Comparison of ENCODE assay signal across 20 cellular contexts in genomic region chr5:158943569-158943968, GRCh38.
DNase-seq lines count a peak whose midpoint lies in the region; ATAC-seq, FAIRE-seq and TF ChIP-seq lines count a peak whose summit lies in the region.
"Had no signal": no experiment of that assay in that cellular context is flagged by ENCODE, and none has a peak within 500 bp of the region (broad histone marks: within the 10 kb centered on the region; RNA-seq: fewer than 3 reads in every experiment).

No MANE protein-coding gene starts in this region.

- POLR2A ChIA-PET in A549 (lab: Yijun Ruan, JAX) (no interaction called here), activated B cell treated with CpG ODN at 0.5 μM for 24 hours (lab: Charles Lee) (interaction anchor here (0.5 to 1.7 kb wide), 3 partner anchors 10 to 158 kb away, joined by 3 to 4 read pairs (median 4); no protein-coding TSS in a partner anchor)

- FAIRE-seq in A549 (lab: Jason Lieb, UNC) (no peak), GM19239 (lab: Jason Lieb, UNC) (peak; percentile 54)

- no peak for DNase-seq in A549 (ENCODE audit: low read depth in 1 of 2, low spot score in 1 of 2)
- no peak for DNase-seq in GM19239 (ENCODE audit: insufficient read length, low spot score)
- DNase-seq in activated B cell treated with CpG ODN at 0.5 μM for 24 hours = no peak
- DNase-seq in memory B cell (ENCODE audit: low spot score in 2 of 2) = no peak
- DNase-seq in H4 (ENCODE audit: low spot score) = no peak
- DNase-seq in ureter (ENCODE audit: low spot score) = no peak
- DNase-seq in nephron progenitor cell = no peak
- DNase-seq in NCI-H128 (lab: John Stamatoyannopoulos, UW; ENCODE audit: unreplicated experiment) = no peak
- DNase-seq: activated CD4-positive, alpha-beta T cell treated with anti-CD3 and anti-CD28 coated beads, Interleukin-2, amount 10 ng/mL, durations not matched to agents 7 days and 5 days; cortex of kidney; NCI-H1105 treated with DMSO at 0.1 percent for 48 hours; NCI-H2107; NCI-H524; OCI-M1; SHP77 treated with DMSO at 0.1 percent for 48 hours had no signal

- H3K9me3 Mint-ChIP-seq in activated B cell treated with CpG ODN at 0.5 μM for 24 hours (no peaks in the 10 kb centered on the region), memory B cell (no peaks in the 10 kb centered on the region), nephron progenitor cell (peaks cover 20% of the 10 kb centered on the region)
- H3K9me3 Mint-ChIP-seq: activated CD4-positive, alpha-beta T cell treated with anti-CD3 and anti-CD28 coated beads, Interleukin-2, amount 10 ng/mL, durations not matched to agents 7 days and 5 days had no signal

- no peak for TF ChIP-seq CTCF in A549 (IDR thresholded peaks at IDR 0.05)
- TF ChIP-seq CTCF in activated B cell treated with CpG ODN at 0.5 μM for 24 hours (IDR thresholded peaks at IDR 0.05) = no peak
- no peak for TF ChIP-seq CTCF in nephron progenitor cell (IDR thresholded peaks at IDR 0.05)

- TF ChIP-seq POLR2A in A549 (IDR thresholded peaks at IDR 0.05; ENCODE audit: low read length) = no peak

- intact Hi-C loops in activated B cell treated with CpG ODN at 0.5 μM for 24 hours (cut with micrococcal nuclease) = loop anchor here (2.0 kb wide), 1 partner anchor 15 kb away; no protein-coding TSS in a partner anchor

- H3K4me1 Mint-ChIP-seq in activated B cell treated with CpG ODN at 0.5 μM for 24 hours (peaks cover 92% of the 10 kb centered on the region), memory B cell (peaks cover 46% of the 10 kb centered on the region), nephron progenitor cell (peaks cover 29% of the 10 kb centered on the region)
- H3K4me1 Mint-ChIP-seq: activated CD4-positive, alpha-beta T cell treated with anti-CD3 and anti-CD28 coated beads, Interleukin-2, amount 10 ng/mL, durations not matched to agents 7 days and 5 days had no signal

- WGBS in A549 (ENCODE audit: missing lambda C conversion rate) = 54% methylated on average over 2 of the region's 2 CpGs

- TF ChIP-seq EP300 in A549 (IDR thresholded peaks at IDR 0.05) = no peak

- H3K36me3 Mint-ChIP-seq in activated B cell treated with CpG ODN at 0.5 μM for 24 hours (ENCODE audit: low read depth) (peaks cover 64% of the 10 kb centered on the region), memory B cell (peaks cover 31% of the 10 kb centered on the region), nephron progenitor cell (ENCODE audit: low read depth) (peaks cover 17% of the 10 kb centered on the region)
- H3K36me3 Mint-ChIP-seq: activated naive CD8-positive, alpha-beta T cell had no signal

- peak overlapping the region; percentile 78 to 86 for H3K27ac ChIP-seq in A549
- H3K27ac ChIP-seq: body of pancreas, foreskin keratinocyte, hepatocyte, neutrophil had no signal

- H3K4me3 ChIP-seq in A549 = peak overlapping the region; percentile 20; the same call in 1 of the 3 replicates
- H3K4me3 ChIP-seq: body of pancreas, hepatocyte had no signal

- ATAC-seq in A549 (peak; percentile 49 to 61), activated B cell treated with CpG ODN at 0.5 μM for 24 hours (ENCODE audit: low read depth) (no peak), memory B cell (ENCODE audit: low read depth) (no peak)
- ATAC-seq: body of pancreas had no signal

- H3K4me3 Mint-ChIP-seq in activated B cell treated with CpG ODN at 0.5 μM for 24 hours (no peak overlapping the region), memory B cell (no peak overlapping the region), nephron progenitor cell (no peak overlapping the region)
- H3K4me3 Mint-ChIP-seq: activated CD4-positive, alpha-beta T cell treated with anti-CD3 and anti-CD28 coated beads, Interleukin-2, amount 10 ng/mL, durations not matched to agents 7 days and 5 days; activated naive CD8-positive, alpha-beta T cell had no signal

- CTCF ChIA-PET in A549 (lab: Yijun Ruan, JAX) (interaction anchor here (2.3 kb wide), 1 partner anchor 248 kb away, joined by 7 read pairs; no protein-coding TSS in a partner anchor), activated B cell treated with CpG ODN at 0.5 μM for 24 hours (lab: Charles Lee) (no interaction called here)

- TF ChIP-seq RAD21 in A549 (conservative IDR thresholded peaks at IDR 0.05 in 1 of 2, IDR thresholded peaks at IDR 0.05 in 1 of 2) = no peak; a peak in 1 of 5 replicates

- H3K4me1 ChIP-seq in A549 = peaks cover 25% of the 10 kb centered on the region
- H3K4me1 ChIP-seq: body of pancreas had no signal

- H3K9me3 ChIP-seq in A549 = no peaks in the 10 kb centered on the region
- H3K9me3 ChIP-seq: body of pancreas, neutrophil had no signal

- peak overlapping the region; percentile 70 for H3K27ac Mint-ChIP-seq in activated B cell treated with CpG ODN at 0.5 μM for 24 hours
- peak overlapping the region; percentile 77 for H3K27ac Mint-ChIP-seq in memory B cell
- H3K27ac Mint-ChIP-seq in nephron progenitor cell = no peak overlapping the region
- H3K27ac Mint-ChIP-seq: activated CD4-positive, alpha-beta T cell treated with anti-CD3 and anti-CD28 coated beads, Interleukin-2, amount 10 ng/mL, durations not matched to agents 7 days and 5 days; activated naive CD8-positive, alpha-beta T cell had no signal

- H3K27me3 Mint-ChIP-seq in activated B cell treated with CpG ODN at 0.5 μM for 24 hours (no peaks in the 10 kb centered on the region), memory B cell (no peaks in the 10 kb centered on the region), nephron progenitor cell (ENCODE audit: low read depth, poor library complexity) (peaks cover 8% of the 10 kb centered on the region)

- peak overlapping the region; percentile 80 for H3K4me2 ChIP-seq in A549
- H3K4me2 ChIP-seq: hepatocyte had no signal

TF ChIP-seq in A549, 52 proteins besides CTCF, POLR2A, EP300 and RAD21:
- TF ChIP-seq BCL3 (IDR thresholded peaks at IDR 0.05) = no peak
- TF ChIP-seq MAFK (IDR thresholded peaks at IDR 0.05; ENCODE audit: partially characterized antibody) = peak; percentile 31
- TF ChIP-seq RCOR1 (IDR thresholded peaks at IDR 0.05; ENCODE audit: low read depth, low read length) = no peak

Comparison
In these comparisons a context has a peak if more than half of its experiments do, and no peak if none do; other contexts are left out.
1. ATAC-seq: peak in A549 (2 of 2); none in activated B cell treated with CpG ODN at 0.5 μM for 24 hours (single experiment) and memory B cell (single experiment).